Comparison of ENCODE assay signal across 1 cellular context in the genomic region with DNA sequence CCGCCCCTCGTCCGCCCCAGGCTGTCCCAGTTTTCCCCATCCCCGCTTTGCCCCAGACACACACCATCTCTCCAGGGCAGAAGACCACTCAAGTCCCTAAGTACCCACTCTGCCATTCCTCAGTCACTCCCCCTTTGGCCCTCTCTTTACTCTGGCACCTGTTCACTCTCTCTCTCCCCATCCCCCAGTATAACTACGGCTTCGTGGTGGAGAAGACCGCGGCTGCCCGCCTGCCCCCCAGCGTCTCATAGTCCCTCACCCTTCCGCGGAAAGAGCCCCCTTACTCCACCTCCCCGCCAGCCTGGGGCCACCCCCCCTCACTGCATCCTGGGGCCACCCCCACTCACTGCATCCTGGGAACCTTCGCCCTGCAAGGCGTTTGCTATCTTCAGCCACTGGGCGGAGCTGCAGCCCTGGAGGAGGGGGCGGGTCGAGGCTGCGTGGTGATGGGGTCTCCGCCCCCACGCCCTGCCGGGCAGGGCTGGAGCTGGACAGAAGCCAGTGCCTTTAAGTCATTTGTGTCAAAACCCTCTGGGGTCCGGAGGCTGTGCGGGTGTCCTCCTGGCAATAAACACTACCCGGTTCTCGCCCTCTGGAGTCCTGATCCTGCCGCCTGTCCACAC.
TF ChIP-seq lines count a peak whose summit lies in the region.

No MANE protein-coding gene starts in this region.

TF ChIP-seq in HepG2, 621 proteins besides CTCF, POLR2A, EP300 and RAD21 (continued from another document and continues in another):
- TF ChIP-seq, protein P1, sequence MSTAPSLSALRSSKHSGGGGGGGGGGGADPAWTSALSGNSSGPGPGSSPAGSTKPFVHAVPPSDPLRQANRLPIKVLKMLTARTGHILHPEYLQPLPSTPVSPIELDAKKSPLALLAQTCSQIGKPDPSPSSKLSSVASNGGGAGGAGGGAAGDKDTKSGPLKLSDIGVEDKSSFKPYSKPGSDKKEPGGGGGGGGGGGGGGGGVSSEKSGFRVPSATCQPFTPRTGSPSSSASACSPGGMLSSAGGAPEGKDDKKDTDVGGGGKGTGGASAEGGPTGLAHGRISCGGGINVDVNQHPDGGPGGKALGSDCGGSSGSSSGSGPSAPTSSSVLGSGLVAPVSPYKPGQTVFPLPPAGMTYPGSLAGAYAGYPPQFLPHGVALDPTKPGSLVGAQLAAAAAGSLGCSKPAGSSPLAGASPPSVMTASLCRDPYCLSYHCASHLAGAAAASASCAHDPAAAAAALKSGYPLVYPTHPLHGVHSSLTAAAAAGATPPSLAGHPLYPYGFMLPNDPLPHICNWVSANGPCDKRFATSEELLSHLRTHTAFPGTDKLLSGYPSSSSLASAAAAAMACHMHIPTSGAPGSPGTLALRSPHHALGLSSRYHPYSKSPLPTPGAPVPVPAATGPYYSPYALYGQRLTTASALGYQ (CRISPR knock-in tag; IDR thresholded peaks at IDR 0.05): no peak
- TF ChIP-seq KMT2B (CRISPR knock-in tag; IDR thresholded peaks at IDR 0.05) (no peak), TSC22D2 (CRISPR knock-in tag; IDR thresholded peaks at IDR 0.05; ENCODE audit: borderline replicate concordance) (no peak), ARNTL (CRISPR knock-in tag; IDR thresholded peaks at IDR 0.05) (no peak), ZNF337 (CRISPR knock-in tag; IDR thresholded peaks at IDR 0.05; ENCODE audit: borderline replicate concordance, low read depth) (no peak), IKZF1 (IDR thresholded peaks at IDR 0.05) (no peak), KAT8 (CRISPR knock-in tag; IDR thresholded peaks at IDR 0.05) (no peak), DNMT1 (CRISPR knock-in tag; IDR thresholded peaks at IDR 0.05) (no peak), KLF13 (CRISPR knock-in tag; IDR thresholded peaks at IDR 0.05) (no peak), AGO2 (optimal IDR thresholded peaks at IDR 0.05; ENCODE audit: low read depth, low read length) (peak; percentile 28), ARNT (IDR thresholded peaks at IDR 0.05) (no peak), ZNF724P (CRISPR knock-in tag; IDR thresholded peaks at IDR 0.05; ENCODE audit: borderline replicate concordance) (no peak), RELA (CRISPR knock-in tag; IDR thresholded peaks at IDR 0.05) (no peak), SYNCRIP (IDR thresholded peaks at IDR 0.05; ENCODE audit: insufficient read depth, low read depth, low read length) (no peak), PAX8 (CRISPR knock-in tag; IDR thresholded peaks at IDR 0.05; ENCODE audit: borderline replicate concordance) (no peak), ZBTB42 (CRISPR knock-in tag; IDR thresholded peaks at IDR 0.05) (no peak), ZFY (CRISPR knock-in tag; IDR thresholded peaks at IDR 0.05) (no peak), KDM2A (CRISPR knock-in tag; IDR thresholded peaks at IDR 0.05; ENCODE audit: borderline replicate concordance, low read depth) (0 out of 2 replicates have a peak, but pooled peaks have one; percentile 48), ZNF652 (CRISPR knock-in tag; IDR thresholded peaks at IDR 0.05; ENCODE audit: borderline replicate concordance, low read depth) (no peak), ZFP41 (CRISPR knock-in tag; IDR thresholded peaks at IDR 0.05; ENCODE audit: borderline replicate concordance) (no peak), U2AF2 (IDR thresholded peaks at IDR 0.05; ENCODE audit: low read depth, low read length) (no peak)
- TF ChIP-seq, protein P2, sequence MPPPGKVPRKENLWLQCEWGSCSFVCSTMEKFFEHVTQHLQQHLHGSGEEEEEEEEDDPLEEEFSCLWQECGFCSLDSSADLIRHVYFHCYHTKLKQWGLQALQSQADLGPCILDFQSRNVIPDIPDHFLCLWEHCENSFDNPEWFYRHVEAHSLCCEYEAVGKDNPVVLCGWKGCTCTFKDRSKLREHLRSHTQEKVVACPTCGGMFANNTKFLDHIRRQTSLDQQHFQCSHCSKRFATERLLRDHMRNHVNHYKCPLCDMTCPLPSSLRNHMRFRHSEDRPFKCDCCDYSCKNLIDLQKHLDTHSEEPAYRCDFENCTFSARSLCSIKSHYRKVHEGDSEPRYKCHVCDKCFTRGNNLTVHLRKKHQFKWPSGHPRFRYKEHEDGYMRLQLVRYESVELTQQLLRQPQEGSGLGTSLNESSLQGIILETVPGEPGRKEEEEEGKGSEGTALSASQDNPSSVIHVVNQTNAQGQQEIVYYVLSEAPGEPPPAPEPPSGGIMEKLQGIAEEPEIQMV (CRISPR knock-in tag; IDR thresholded peaks at IDR 0.05; ENCODE audit: low read depth): no peak
- TF ChIP-seq, protein P3, sequence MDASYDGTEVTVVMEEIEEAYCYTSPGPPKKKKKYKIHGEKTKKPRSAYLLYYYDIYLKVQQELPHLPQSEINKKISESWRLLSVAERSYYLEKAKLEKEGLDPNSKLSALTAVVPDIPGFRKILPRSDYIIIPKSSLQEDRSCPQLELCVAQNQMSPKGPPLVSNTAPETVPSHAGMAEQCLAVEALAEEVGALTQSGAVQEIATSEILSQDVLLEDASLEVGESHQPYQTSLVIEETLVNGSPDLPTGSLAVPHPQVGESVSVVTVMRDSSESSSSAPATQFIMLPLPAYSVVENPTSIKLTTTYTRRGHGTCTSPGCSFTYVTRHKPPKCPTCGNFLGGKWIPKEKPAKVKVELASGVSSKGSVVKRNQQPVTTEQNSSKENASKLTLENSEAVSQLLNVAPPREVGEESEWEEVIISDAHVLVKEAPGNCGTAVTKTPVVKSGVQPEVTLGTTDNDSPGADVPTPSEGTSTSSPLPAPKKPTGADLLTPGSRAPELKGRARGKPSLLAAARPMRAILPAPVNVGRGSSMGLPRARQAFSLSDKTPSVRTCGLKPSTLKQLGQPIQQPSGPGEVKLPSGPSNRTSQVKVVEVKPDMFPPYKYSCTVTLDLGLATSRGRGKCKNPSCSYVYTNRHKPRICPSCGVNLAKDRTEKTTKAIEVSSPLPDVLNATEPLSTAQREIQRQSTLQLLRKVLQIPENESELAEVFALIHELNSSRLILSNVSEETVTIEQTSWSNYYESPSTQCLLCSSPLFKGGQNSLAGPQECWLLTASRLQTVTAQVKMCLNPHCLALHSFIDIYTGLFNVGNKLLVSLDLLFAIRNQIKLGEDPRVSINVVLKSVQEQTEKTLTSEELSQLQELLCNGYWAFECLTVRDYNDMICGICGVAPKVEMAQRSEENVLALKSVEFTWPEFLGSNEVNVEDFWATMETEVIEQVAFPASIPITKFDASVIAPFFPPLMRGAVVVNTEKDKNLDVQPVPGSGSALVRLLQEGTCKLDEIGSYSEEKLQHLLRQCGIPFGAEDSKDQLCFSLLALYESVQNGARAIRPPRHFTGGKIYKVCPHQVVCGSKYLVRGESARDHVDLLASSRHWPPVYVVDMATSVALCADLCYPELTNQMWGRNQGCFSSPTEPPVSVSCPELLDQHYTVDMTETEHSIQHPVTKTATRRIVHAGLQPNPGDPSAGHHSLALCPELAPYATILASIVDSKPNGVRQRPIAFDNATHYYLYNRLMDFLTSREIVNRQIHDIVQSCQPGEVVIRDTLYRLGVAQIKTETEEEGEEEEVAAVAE (CRISPR knock-in tag; IDR thresholded peaks at IDR 0.05; ENCODE audit: borderline replicate concordance): no peak
- TF ChIP-seq, protein P4, sequence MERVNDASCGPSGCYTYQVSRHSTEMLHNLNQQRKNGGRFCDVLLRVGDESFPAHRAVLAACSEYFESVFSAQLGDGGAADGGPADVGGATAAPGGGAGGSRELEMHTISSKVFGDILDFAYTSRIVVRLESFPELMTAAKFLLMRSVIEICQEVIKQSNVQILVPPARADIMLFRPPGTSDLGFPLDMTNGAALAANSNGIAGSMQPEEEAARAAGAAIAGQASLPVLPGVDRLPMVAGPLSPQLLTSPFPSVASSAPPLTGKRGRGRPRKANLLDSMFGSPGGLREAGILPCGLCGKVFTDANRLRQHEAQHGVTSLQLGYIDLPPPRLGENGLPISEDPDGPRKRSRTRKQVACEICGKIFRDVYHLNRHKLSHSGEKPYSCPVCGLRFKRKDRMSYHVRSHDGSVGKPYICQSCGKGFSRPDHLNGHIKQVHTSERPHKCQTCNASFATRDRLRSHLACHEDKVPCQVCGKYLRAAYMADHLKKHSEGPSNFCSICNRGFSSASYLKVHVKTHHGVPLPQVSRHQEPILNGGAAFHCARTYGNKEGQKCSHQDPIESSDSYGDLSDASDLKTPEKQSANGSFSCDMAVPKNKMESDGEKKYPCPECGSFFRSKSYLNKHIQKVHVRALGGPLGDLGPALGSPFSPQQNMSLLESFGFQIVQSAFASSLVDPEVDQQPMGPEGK (CRISPR knock-in tag; IDR thresholded peaks at IDR 0.05): peak; percentile 58; the same call in 1 of the 2 replicates
- TF ChIP-seq, protein P5, sequence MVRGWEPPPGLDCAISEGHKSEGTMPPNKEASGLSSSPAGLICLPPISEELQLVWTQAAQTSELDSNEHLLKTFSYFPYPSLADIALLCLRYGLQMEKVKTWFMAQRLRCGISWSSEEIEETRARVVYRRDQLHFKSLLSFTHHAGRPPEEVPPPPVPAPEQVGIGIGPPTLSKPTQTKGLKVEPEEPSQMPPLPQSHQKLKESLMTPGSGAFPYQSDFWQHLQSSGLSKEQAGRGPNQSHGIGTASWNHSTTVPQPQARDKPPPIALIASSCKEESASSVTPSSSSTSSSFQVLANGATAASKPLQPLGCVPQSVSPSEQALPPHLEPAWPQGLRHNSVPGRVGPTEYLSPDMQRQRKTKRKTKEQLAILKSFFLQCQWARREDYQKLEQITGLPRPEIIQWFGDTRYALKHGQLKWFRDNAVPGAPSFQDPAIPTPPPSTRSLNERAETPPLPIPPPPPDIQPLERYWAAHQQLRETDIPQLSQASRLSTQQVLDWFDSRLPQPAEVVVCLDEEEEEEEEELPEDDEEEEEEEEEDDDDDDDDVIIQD (CRISPR knock-in tag; IDR thresholded peaks at IDR 0.05; ENCODE audit: low read depth): no peak
- TF ChIP-seq, protein P6, sequence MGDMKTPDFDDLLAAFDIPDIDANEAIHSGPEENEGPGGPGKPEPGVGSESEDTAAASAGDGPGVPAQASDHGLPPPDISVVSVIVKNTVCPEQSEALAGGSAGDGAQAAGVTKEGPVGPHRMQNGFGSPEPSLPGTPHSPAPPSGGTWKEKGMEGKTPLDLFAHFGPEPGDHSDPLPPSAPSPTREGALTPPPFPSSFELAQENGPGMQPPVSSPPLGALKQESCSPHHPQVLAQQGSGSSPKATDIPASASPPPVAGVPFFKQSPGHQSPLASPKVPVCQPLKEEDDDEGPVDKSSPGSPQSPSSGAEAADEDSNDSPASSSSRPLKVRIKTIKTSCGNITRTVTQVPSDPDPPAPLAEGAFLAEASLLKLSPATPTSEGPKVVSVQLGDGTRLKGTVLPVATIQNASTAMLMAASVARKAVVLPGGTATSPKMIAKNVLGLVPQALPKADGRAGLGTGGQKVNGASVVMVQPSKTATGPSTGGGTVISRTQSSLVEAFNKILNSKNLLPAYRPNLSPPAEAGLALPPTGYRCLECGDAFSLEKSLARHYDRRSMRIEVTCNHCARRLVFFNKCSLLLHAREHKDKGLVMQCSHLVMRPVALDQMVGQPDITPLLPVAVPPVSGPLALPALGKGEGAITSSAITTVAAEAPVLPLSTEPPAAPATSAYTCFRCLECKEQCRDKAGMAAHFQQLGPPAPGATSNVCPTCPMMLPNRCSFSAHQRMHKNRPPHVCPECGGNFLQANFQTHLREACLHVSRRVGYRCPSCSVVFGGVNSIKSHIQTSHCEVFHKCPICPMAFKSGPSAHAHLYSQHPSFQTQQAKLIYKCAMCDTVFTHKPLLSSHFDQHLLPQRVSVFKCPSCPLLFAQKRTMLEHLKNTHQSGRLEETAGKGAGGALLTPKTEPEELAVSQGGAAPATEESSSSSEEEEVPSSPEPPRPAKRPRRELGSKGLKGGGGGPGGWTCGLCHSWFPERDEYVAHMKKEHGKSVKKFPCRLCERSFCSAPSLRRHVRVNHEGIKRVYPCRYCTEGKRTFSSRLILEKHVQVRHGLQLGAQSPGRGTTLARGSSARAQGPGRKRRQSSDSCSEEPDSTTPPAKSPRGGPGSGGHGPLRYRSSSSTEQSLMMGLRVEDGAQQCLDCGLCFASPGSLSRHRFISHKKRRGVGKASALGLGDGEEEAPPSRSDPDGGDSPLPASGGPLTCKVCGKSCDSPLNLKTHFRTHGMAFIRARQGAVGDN (CRISPR knock-in tag; IDR thresholded peaks at IDR 0.05): peak; percentile 35
- TF ChIP-seq, protein P7, sequence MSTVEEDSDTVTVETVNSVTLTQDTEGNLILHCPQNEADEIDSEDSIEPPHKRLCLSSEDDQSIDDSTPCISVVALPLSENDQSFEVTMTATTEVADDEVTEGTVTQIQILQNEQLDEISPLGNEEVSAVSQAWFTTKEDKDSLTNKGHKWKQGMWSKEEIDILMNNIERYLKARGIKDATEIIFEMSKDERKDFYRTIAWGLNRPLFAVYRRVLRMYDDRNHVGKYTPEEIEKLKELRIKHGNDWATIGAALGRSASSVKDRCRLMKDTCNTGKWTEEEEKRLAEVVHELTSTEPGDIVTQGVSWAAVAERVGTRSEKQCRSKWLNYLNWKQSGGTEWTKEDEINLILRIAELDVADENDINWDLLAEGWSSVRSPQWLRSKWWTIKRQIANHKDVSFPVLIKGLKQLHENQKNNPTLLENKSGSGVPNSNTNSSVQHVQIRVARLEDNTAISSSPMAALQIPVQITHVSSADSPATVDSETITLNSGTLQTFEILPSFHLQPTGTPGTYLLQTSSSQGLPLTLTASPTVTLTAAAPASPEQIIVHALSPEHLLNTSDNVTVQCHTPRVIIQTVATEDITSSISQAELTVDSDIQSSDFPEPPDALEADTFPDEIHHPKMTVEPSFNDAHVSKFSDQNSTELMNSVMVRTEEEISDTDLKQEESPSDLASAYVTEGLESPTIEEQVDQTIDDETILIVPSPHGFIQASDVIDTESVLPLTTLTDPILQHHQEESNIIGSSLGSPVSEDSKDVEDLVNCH (CRISPR knock-in tag; IDR thresholded peaks at IDR 0.05): no peak
- TF ChIP-seq, protein P8, sequence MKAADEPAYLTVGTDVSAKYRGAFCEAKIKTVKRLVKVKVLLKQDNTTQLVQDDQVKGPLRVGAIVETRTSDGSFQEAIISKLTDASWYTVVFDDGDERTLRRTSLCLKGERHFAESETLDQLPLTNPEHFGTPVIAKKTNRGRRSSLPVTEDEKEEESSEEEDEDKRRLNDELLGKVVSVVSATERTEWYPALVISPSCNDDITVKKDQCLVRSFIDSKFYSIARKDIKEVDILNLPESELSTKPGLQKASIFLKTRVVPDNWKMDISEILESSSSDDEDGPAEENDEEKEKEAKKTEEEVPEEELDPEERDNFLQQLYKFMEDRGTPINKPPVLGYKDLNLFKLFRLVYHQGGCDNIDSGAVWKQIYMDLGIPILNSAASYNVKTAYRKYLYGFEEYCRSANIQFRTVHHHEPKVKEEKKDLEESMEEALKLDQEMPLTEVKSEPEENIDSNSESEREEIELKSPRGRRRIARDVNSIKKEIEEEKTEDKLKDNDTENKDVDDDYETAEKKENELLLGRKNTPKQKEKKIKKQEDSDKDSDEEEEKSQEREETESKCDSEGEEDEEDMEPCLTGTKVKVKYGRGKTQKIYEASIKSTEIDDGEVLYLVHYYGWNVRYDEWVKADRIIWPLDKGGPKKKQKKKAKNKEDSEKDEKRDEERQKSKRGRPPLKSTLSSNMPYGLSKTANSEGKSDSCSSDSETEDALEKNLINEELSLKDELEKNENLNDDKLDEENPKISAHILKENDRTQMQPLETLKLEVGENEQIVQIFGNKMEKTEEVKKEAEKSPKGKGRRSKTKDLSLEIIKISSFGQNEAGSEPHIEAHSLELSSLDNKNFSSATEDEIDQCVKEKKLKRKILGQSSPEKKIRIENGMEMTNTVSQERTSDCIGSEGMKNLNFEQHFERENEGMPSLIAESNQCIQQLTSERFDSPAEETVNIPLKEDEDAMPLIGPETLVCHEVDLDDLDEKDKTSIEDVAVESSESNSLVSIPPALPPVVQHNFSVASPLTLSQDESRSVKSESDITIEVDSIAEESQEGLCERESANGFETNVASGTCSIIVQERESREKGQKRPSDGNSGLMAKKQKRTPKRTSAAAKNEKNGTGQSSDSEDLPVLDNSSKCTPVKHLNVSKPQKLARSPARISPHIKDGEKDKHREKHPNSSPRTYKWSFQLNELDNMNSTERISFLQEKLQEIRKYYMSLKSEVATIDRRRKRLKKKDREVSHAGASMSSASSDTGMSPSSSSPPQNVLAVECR (CRISPR knock-in tag; IDR thresholded peaks at IDR 0.05; ENCODE audit: borderline replicate concordance): no peak
